Comparison of ENCODE assay signal across 15 cellular contexts in genomic region chr9:95077053-95077765, GRCh38.
DNase-seq lines count a peak whose midpoint lies in the region; ATAC-seq and TF ChIP-seq lines count a peak whose summit lies in the region.
"Had no signal": no experiment of that assay in that cellular context is flagged by ENCODE, and none has a peak within 500 bp of the region (broad histone marks: within the 10 kb centered on the region; RNA-seq: fewer than 3 reads in every experiment).

No MANE protein-coding gene starts in this region.

- H3K27ac ChIP-seq in H9 (ENCODE audit: insufficient read length, low read depth, low read length) (no peak overlapping the region), mesendoderm (ENCODE audit: low read depth, low read length) (no peak overlapping the region), GM23248 (no peak overlapping the region)

- H2BK15ac ChIP-seq in H9 (ENCODE audit: low read depth, low read length) (no peak overlapping the region), mesendoderm (replicated peaks; ENCODE audit: low read depth) (no peak overlapping the region)

- no peaks in the 10 kb centered on the region for H3K23me2 ChIP-seq in H9 (ENCODE audit: insufficient read length, low read depth, low read length, poor library complexity, severe bottlenecking)

- no peaks in the 10 kb centered on the region for H3K36me3 ChIP-seq in mesendoderm (ENCODE audit: control insufficient read depth, insufficient read depth, low read length)
- H3K36me3 ChIP-seq in skeletal muscle satellite cell (ENCODE audit: insufficient read depth, low read length) = peaks cover 89% of the 10 kb centered on the region
- peaks cover 71% of the 10 kb centered on the region for H3K36me3 ChIP-seq in GM23248 (ENCODE audit: low read depth)

- no peaks in the 10 kb centered on the region for H3K9me2 ChIP-seq in GM23248 (ENCODE audit: insufficient read depth)

- H2AK5ac ChIP-seq in H9 (ENCODE audit: insufficient read length, low read length) (no peak overlapping the region), mesendoderm (ENCODE audit: low read length) (no peak overlapping the region)

- H3K9me3 ChIP-seq in H9 (ENCODE audit: control insufficient read depth, low read depth, low read length) (no peaks in the 10 kb centered on the region), skeletal muscle satellite cell (replicated peaks; ENCODE audit: low read length) (no peaks in the 10 kb centered on the region), GM23248 (ENCODE audit: low read depth) (no peaks in the 10 kb centered on the region)

- H4K20me1 ChIP-seq in H9 (ENCODE audit: control insufficient read depth, insufficient read depth, insufficient read length) (no peaks in the 10 kb centered on the region), GM23248 (ENCODE audit: insufficient read depth) (peaks cover 14% of the 10 kb centered on the region)

- intact Hi-C loops in left colon (cut with DNase I, micrococcal nuclease) = no loop called here

- in situ Hi-C loops in GM23248 (cut with MboI) = no loop called here

- H4K91ac ChIP-seq in H9 (ENCODE audit: insufficient read length, low read depth, low read length) = no peak overlapping the region

- H2BK20ac ChIP-seq in H9 (ENCODE audit: low read depth, low read length, poor library complexity, severe bottlenecking) = no peak overlapping the region

- H3K56ac ChIP-seq in H9 (ENCODE audit: insufficient read length, low read depth, low read length) (no peak overlapping the region), mesendoderm (ENCODE audit: low read length) (peak overlapping the region; percentile 56)

- H4K5ac ChIP-seq in H9 (ENCODE audit: insufficient read length, low read depth, low read length) = no peak overlapping the region
- H4K5ac ChIP-seq in mesendoderm (ENCODE audit: low read length) = no peak overlapping the region

- no peaks in the 10 kb centered on the region for H3K9me3 Mint-ChIP-seq in H9

- peaks cover 71% of the 10 kb centered on the region for H3F3A ChIP-seq in GM23248 (ENCODE audit: insufficient read depth)

- H2BK5ac ChIP-seq in H9 (ENCODE audit: insufficient read length, low read length) (no peak overlapping the region), mesendoderm (ENCODE audit: low read length) (no peak overlapping the region)

- H3K27ac Mint-ChIP-seq in H9 = peak overlapping the region in 1 of 3 experiments; percentile 72; a peak in 2 of 7 replicates
- H3K27ac Mint-ChIP-seq: B cell had no signal

- H2AFZ ChIP-seq in H9 (ENCODE audit: low read length) = no peak overlapping the region
- H2AFZ ChIP-seq in GM23248 = no peak overlapping the region

- H3K36me3 Mint-ChIP-seq in H9 (ENCODE audit: insufficient read depth in 1 of 3, low read depth in 3 of 3) = no peaks in the 10 kb centered on the region; a peak in 1 of 7 replicates

- H3K4me1 ChIP-seq in H9 (ENCODE audit: insufficient read depth, low read length) (no peaks in the 10 kb centered on the region), mesendoderm (ENCODE audit: control insufficient read depth, low read depth, low read length) (peaks cover 15% of the 10 kb centered on the region), skeletal muscle satellite cell (ENCODE audit: control insufficient read depth, insufficient read depth, low read length) (peaks cover 46% of the 10 kb centered on the region), GM23248 (ENCODE audit: insufficient read depth) (no peaks in the 10 kb centered on the region)

- ATAC-seq in left colon = no peak
- ATAC-seq in HG03354 (IDR thresholded peaks at IDR 0.05; ENCODE audit: poor library complexity, severe bottlenecking, unreplicated experiment) = no peak
- ATAC-seq: K562 had no signal

- H3K18ac ChIP-seq in H9 (ENCODE audit: insufficient read length, low read depth, low read length) (no peak overlapping the region), mesendoderm (ENCODE audit: low read length) (no peak overlapping the region)

- H3K14ac ChIP-seq in H9 (ENCODE audit: insufficient read depth, low read length) = no peak overlapping the region

- WGBS in H9 (ENCODE audit: extremely low coverage, insufficient read length, low lambda C conversion rate) = no CpG with 5 or more reads among the region's 18 CpGs
- no CpG with 5 or more reads among the region's 18 CpGs for WGBS in mesendoderm (ENCODE audit: extremely low coverage, insufficient coverage, low lambda C conversion rate)
- WGBS in GM23248 (ENCODE audit: low coverage in 1 of 2, low lambda C conversion rate in 2 of 2, missing lambda C conversion rate in 2 of 2), 2 experiments = 85% methylated on average over 18 of the region's 18 CpGs

- TF ChIP-seq CTCF in H9 (conservative IDR thresholded peaks at IDR 0.05) (no peak), fibroblast of pulmonary artery (IDR thresholded peaks at IDR 0.05; ENCODE audit: low read length, missing control alignments) (peak; percentile 6)

- no peak overlapping the region for H3K9ac ChIP-seq in H9 (ENCODE audit: extremely low read depth, insufficient read length, low read length)
- no peak overlapping the region for H3K9ac ChIP-seq in mesendoderm (ENCODE audit: low read length)
- peak overlapping the region; percentile 42 for H3K9ac ChIP-seq in skeletal muscle satellite cell (ENCODE audit: low read depth, low read length)
- no peak overlapping the region for H3K9ac ChIP-seq in GM23248

- H3K79me2 ChIP-seq in H9 (ENCODE audit: insufficient read depth, low read length) (peaks cover 2% of the 10 kb centered on the region; the same call in 1 of the 2 replicates), mesendoderm (ENCODE audit: control insufficient read depth, insufficient read depth, low read length) (peaks cover 4% of the 10 kb centered on the region), GM23248 (ENCODE audit: insufficient read depth) (peaks cover 100% of the 10 kb centered on the region)

- DNase-seq in H9 = peak; percentile 27
- no peak for DNase-seq in fibroblast of pulmonary artery (ENCODE audit: low read depth)
- no peak for DNase-seq in mesendoderm
- DNase-seq in left colon = no peak
- DNase-seq in LoVo (ENCODE audit: low spot score) = no peak
- DNase-seq in GM23248 = no peak
- DNase-seq: amniotic stem cell, GDM1, kidney glomerular epithelial cell, NCI-H2171, T1000 had no signal

- H3K4me3 ChIP-seq in fibroblast of pulmonary artery (replicated peaks; ENCODE audit: low read depth, low read length) (no peak overlapping the region), mesendoderm (ENCODE audit: low read length) (no peak overlapping the region), skeletal muscle satellite cell (ENCODE audit: low read length) (no peak overlapping the region), GM23248 (no peak overlapping the region)
- H3K4me3 ChIP-seq: K562 had no signal

- no peak overlapping the region for H3K4me2 ChIP-seq in H9 (ENCODE audit: insufficient read depth, insufficient read length, low read length)
- H3K4me2 ChIP-seq in mesendoderm (ENCODE audit: low read length) = no peak overlapping the region
- H3K4me2 ChIP-seq in skeletal muscle satellite cell (ENCODE audit: low read length) = peak overlapping the region; percentile 65
- H3K4me2 ChIP-seq in GM23248 (ENCODE audit: unreplicated experiment) = no peak overlapping the region

- H2BK12ac ChIP-seq in H9 (ENCODE audit: insufficient read length, low read depth, low read length) = no peak overlapping the region

- H3K4me1 Mint-ChIP-seq in H9 = peaks cover 39% of the 10 kb centered on the region in 2 experiments
- H3K4me1 Mint-ChIP-seq: B cell had no signal

- H4K8ac ChIP-seq in H9 (replicated peaks; ENCODE audit: insufficient read length, low read depth, low read length) = no peak overlapping the region
- no peak overlapping the region for H4K8ac ChIP-seq in mesendoderm (ENCODE audit: low read depth, low read length)

- no peaks in the 10 kb centered on the region for H3K27me3 ChIP-seq in H9 (ENCODE audit: insufficient read depth, low read length)
- H3K27me3 ChIP-seq in mesendoderm (ENCODE audit: insufficient read depth, low read length, poor library complexity) = no peaks in the 10 kb centered on the region
- no peaks in the 10 kb centered on the region for H3K27me3 ChIP-seq in skeletal muscle satellite cell (ENCODE audit: control insufficient read depth, insufficient read depth, low read length)
- no peaks in the 10 kb centered on the region for H3K27me3 ChIP-seq in GM23248 (replicated peaks; ENCODE audit: insufficient read depth)

- no peak overlapping the region for H3K4ac ChIP-seq in H9 (ENCODE audit: low read depth, low read length)
- H3K4ac ChIP-seq in mesendoderm (ENCODE audit: low read depth, low read length) = no peak overlapping the region

- H2BK120ac ChIP-seq in H9 (ENCODE audit: low read depth, low read length, poor library complexity, severe bottlenecking) (no peak overlapping the region), mesendoderm (ENCODE audit: low read depth, low read length) (no peak overlapping the region)

- H3K79me1 ChIP-seq in H9 (ENCODE audit: insufficient read depth, low read depth, low read length, poor library complexity, severe bottlenecking) = no peaks in the 10 kb centered on the region
- peaks cover 11% of the 10 kb centered on the region for H3K79me1 ChIP-seq in mesendoderm (ENCODE audit: low read length)

- H3K4me3 Mint-ChIP-seq in H9 = no peak overlapping the region
- H3K4me3 Mint-ChIP-seq: B cell had no signal

- H3K27me3 Mint-ChIP-seq in H9 (ENCODE audit: low read depth) = no peaks in the 10 kb centered on the region
- H3K27me3 Mint-ChIP-seq: B cell had no signal

- no peak overlapping the region for H3T11ph ChIP-seq in H9 (ENCODE audit: low read length)

- H3K23ac ChIP-seq in H9 (ENCODE audit: insufficient read length, low read depth, low read length) = no peak overlapping the region
- no peak overlapping the region for H3K23ac ChIP-seq in mesendoderm (ENCODE audit: low read length)
